13 cellular contexts compared by ENCODE assay signal in the genomic region with DNA sequence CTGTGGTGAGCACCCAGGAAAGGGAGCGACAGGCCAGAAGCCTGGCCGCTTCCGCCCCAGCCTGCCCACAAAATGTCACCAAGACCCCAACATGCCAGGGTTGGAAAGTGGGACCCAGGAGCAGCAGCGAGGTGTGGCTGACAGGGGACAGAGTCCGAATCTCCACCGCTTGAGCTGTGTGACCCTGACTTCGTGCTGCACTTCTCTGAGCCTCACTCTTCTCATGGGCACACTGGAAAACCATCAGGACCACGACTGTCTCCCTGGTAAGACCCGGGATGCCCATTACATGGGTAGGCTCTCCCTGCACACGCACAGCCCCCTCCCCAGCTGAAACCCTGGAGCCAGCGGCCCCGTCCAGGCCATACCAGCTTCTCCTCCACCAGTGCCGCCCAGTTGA. TPM values are rescaled to one million over a fixed set of nuclear protein-coding genes. Genes with fewer than 3 reads are reported as not detected.
DNase-seq lines count a peak whose midpoint lies in the region; ATAC-seq and TF ChIP-seq lines count a peak whose summit lies in the region.
"Had no signal": no experiment of that assay in that cellular context is flagged by ENCODE, and none has a peak within 500 bp of the region (broad histone marks: within the 10 kb centered on the region; RNA-seq: fewer than 3 reads in every experiment).

No MANE protein-coding gene starts in this region.

- CTCF ChIA-PET in RWPE1 (lab: Yijun Ruan, JAX): no interaction called here

- no peak overlapping the region for H2BK12ac ChIP-seq in mesenchymal stem cell (ENCODE audit: low read length in 2 of 2)

- H3K79me1 ChIP-seq in mesenchymal stem cell (replicated peaks; ENCODE audit: low read length, poor library complexity, severe bottlenecking): no peaks in the 10 kb centered on the region

- no peaks in the 10 kb centered on the region for H3K27me3 ChIP-seq in mesenchymal stem cell (ENCODE audit: control insufficient read depth in 1 of 2, insufficient read depth in 1 of 2, low read length in 2 of 2)

- no peak overlapping the region for H3K18ac ChIP-seq in mesenchymal stem cell (ENCODE audit: low read depth in 1 of 2, low read length in 2 of 2)

- H4K8ac ChIP-seq in mesenchymal stem cell (ENCODE audit: low read length): no peak overlapping the region

- no peak overlapping the region for H2BK5ac ChIP-seq in mesenchymal stem cell (ENCODE audit: low read depth, low read length, poor library complexity, severe bottlenecking)

- no peak overlapping the region for H3K4me2 ChIP-seq in mesenchymal stem cell (ENCODE audit: low read length, poor library complexity, severe bottlenecking)
- H3K4me2 ChIP-seq: GM23338 had no signal

- H2AFZ ChIP-seq in mesenchymal stem cell (ENCODE audit: low read depth, low read length): no peak overlapping the region
- H2AFZ ChIP-seq: GM23338 had no signal

- H3K14ac ChIP-seq in mesenchymal stem cell (ENCODE audit: low read length in 2 of 2): peak overlapping the region in 1 of 2 experiments; percentile 62

- H3K36me3 ChIP-seq in mesenchymal stem cell (ENCODE audit: control insufficient read depth in 1 of 2, insufficient read depth in 2 of 2, low read depth in 1 of 2, low read length in 2 of 2): peaks cover 42 to 89% of the 10 kb centered on the region in 2 experiments
- H3K36me3 ChIP-seq: HAP-1 had no signal

- H3K4me3 ChIP-seq in mesenchymal stem cell (ENCODE audit: insufficient read depth in 1 of 2, low read depth in 1 of 2, low read length in 2 of 2): no peak overlapping the region
- H3K4me3 ChIP-seq: GM23338, HAP-1 had no signal

- WGBS in mesenchymal stem cell: 87% methylated on average over 13 of the region's 13 CpGs

- TF ChIP-seq CTCF in RWPE1 (conservative IDR thresholded peaks at IDR 0.05; ENCODE audit: low read depth): no peak

- peak overlapping the region; percentile 58 for H4K91ac ChIP-seq in mesenchymal stem cell (ENCODE audit: low read length)

- no peak overlapping the region for H3K9ac ChIP-seq in mesenchymal stem cell (ENCODE audit: low read length)

- no peak overlapping the region for H2BK15ac ChIP-seq in mesenchymal stem cell (ENCODE audit: low read depth, poor library complexity, severe bottlenecking)

- POLR2A ChIA-PET in RWPE1 (lab: Yijun Ruan, JAX; ENCODE audit: low non-redundant PET): interaction anchor here (0.6 kb wide), 1 partner anchor 16 kb away, joined by 3 read pairs; no protein-coding TSS in a partner anchor

- no peak overlapping the region for H3K23ac ChIP-seq in mesenchymal stem cell (ENCODE audit: low read length in 2 of 2)

- no peak overlapping the region for H2BK120ac ChIP-seq in mesenchymal stem cell (ENCODE audit: low read depth, low read length)

- H3K27ac ChIP-seq in RWPE1 (peak overlapping the region; percentile 22), mesenchymal stem cell (ENCODE audit: low read length, poor library complexity, severe bottlenecking) (no peak overlapping the region)

- H3K4me1 ChIP-seq in mesenchymal stem cell (ENCODE audit: control insufficient read depth, insufficient read depth, low read depth, low read length): peaks cover 8% of the 10 kb centered on the region
- H3K4me1 ChIP-seq: HAP-1 had no signal

- H3K9me3 ChIP-seq in mesenchymal stem cell (ENCODE audit: control insufficient read depth, low read length): peaks cover 5% of the 10 kb centered on the region
- H3K9me3 ChIP-seq: HAP-1 had no signal

- H3K4ac ChIP-seq in mesenchymal stem cell (ENCODE audit: low read depth in 1 of 2, low read length in 2 of 2): no peak overlapping the region

- no peak for DNase-seq in RWPE1 (ENCODE audit: low spot score)
- DNase-seq in mesenchymal stem cell: no peak
- DNase-seq in GM19238 (ENCODE audit: insufficient read length, low spot score): no peak
- DNase-seq: C1 segment of cervical spinal cord; Calu3; CD4-positive, alpha-beta memory T cell; COR-L47; DMS53; DMS79 treated with DMSO at 0.1 percent for 48 hours had no signal

- ATAC-seq in GM18861 (IDR thresholded peaks at IDR 0.05; ENCODE audit: unreplicated experiment): no peak
- ATAC-seq: GM23338 had no signal

- no peak overlapping the region for H2AK5ac ChIP-seq in mesenchymal stem cell (ENCODE audit: low read length, severe bottlenecking)

RNA-seq across cellular contexts. Expression of gene PPL, which starts 34.9 kb away (rescaled TPM):
- polyA plus RNA-seq in mesenchymal stem cell (2013, experiment 1 of 2): 0.46 TPM
- 0.47 TPM for polyA plus RNA-seq in mesenchymal stem cell (2013, experiment 2 of 2)

RNA-seq across cellular contexts. Expression of gene UBN1, which starts 54.8 kb away (rescaled TPM):
- 24.0 TPM for polyA plus RNA-seq in mesenchymal stem cell (2013, experiment 1 of 2)
- polyA plus RNA-seq in mesenchymal stem cell (2013, experiment 2 of 2): 23.4 TPM

RNA-seq across cellular contexts. Expression of gene GLYR1, which starts 55.0 kb away (rescaled TPM):
- polyA plus RNA-seq in mesenchymal stem cell (2013, experiment 1 of 2): 47.2 TPM
- 44.9 TPM for polyA plus RNA-seq in mesenchymal stem cell (2013, experiment 2 of 2)

RNA-seq across cellular contexts. Expression of gene SEC14L5, which starts 56.1 kb away (rescaled TPM):
- polyA plus RNA-seq in mesenchymal stem cell (2013, experiment 1 of 2): 0.01 TPM
- polyA plus RNA-seq in mesenchymal stem cell (2013, experiment 2 of 2): not detected
- polyA plus RNA-seq: BJ; CD4-positive, alpha-beta memory T cell had no signal
